In genomic region chr2:27891063-27891819, GRCh38 we compare ENCODE assay signal across 2 cellular contexts.
TF ChIP-seq lines count a peak whose summit lies in the region.

No MANE protein-coding gene starts in this region.

TF ChIP-seq in IMR-90, 13 proteins besides CTCF, POLR2A, EP300 and RAD21:
- TF ChIP-seq FOS (IDR thresholded peaks at IDR 0.05; ENCODE audit: low read depth, low read length) = no peak
- no peak for TF ChIP-seq SMC3 (IDR thresholded peaks at IDR 0.05; ENCODE audit: low read depth, low read length)
- peak; percentile 49; the same call in 1 of the 2 replicates for TF ChIP-seq BHLHE40 (IDR thresholded peaks at IDR 0.05; ENCODE audit: low read depth, low read length)
- no peak for TF ChIP-seq CHD1 (IDR thresholded peaks at IDR 0.05; ENCODE audit: low read depth, low read length)
- no peak for TF ChIP-seq MAFK (IDR thresholded peaks at IDR 0.05; ENCODE audit: low read depth, low read length)
- TF ChIP-seq NFE2L2 (IDR thresholded peaks at IDR 0.05; ENCODE audit: low read depth, low read length) = peak; percentile 50; the same call in 1 of the 2 replicates
- TF ChIP-seq MXI1 (IDR thresholded peaks at IDR 0.05; ENCODE audit: borderline replicate concordance, low read depth, low read length) = no peak
- TF ChIP-seq MAZ (IDR thresholded peaks at IDR 0.05; ENCODE audit: borderline replicate concordance, low read depth, low read length) = no peak
- TF ChIP-seq ELK1 (IDR thresholded peaks at IDR 0.05; ENCODE audit: borderline replicate concordance, low read depth, low read length) = no peak
- no peak for TF ChIP-seq RCOR1 (IDR thresholded peaks at IDR 0.05; ENCODE audit: insufficient replicate concordance, low read length)
- TF ChIP-seq RFX5 (IDR thresholded peaks at IDR 0.05; ENCODE audit: low read depth, low read length) = no peak
- TF ChIP-seq USF2 (IDR thresholded peaks at IDR 0.05; ENCODE audit: low read depth, low read length) = peak; percentile 58
- no peak for TF ChIP-seq CEBPB (IDR thresholded peaks at IDR 0.05; ENCODE audit: low read depth, low read length)

TF ChIP-seq in SK-N-SH, 30 proteins besides CTCF, POLR2A, EP300 and RAD21:
- TF ChIP-seq RXRA (IDR thresholded peaks at IDR 0.05; ENCODE audit: borderline replicate concordance, low read depth) = no peak
- TF ChIP-seq FOXM1 (IDR thresholded peaks at IDR 0.05; ENCODE audit: low read depth) = no peak
- TF ChIP-seq, protein P1, sequence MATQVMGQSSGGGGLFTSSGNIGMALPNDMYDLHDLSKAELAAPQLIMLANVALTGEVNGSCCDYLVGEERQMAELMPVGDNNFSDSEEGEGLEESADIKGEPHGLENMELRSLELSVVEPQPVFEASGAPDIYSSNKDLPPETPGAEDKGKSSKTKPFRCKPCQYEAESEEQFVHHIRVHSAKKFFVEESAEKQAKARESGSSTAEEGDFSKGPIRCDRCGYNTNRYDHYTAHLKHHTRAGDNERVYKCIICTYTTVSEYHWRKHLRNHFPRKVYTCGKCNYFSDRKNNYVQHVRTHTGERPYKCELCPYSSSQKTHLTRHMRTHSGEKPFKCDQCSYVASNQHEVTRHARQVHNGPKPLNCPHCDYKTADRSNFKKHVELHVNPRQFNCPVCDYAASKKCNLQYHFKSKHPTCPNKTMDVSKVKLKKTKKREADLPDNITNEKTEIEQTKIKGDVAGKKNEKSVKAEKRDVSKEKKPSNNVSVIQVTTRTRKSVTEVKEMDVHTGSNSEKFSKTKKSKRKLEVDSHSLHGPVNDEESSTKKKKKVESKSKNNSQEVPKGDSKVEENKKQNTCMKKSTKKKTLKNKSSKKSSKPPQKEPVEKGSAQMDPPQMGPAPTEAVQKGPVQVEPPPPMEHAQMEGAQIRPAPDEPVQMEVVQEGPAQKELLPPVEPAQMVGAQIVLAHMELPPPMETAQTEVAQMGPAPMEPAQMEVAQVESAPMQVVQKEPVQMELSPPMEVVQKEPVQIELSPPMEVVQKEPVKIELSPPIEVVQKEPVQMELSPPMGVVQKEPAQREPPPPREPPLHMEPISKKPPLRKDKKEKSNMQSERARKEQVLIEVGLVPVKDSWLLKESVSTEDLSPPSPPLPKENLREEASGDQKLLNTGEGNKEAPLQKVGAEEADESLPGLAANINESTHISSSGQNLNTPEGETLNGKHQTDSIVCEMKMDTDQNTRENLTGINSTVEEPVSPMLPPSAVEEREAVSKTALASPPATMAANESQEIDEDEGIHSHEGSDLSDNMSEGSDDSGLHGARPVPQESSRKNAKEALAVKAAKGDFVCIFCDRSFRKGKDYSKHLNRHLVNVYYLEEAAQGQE (IDR thresholded peaks at IDR 0.05; ENCODE audit: low read depth, low read length) = no peak
- TF ChIP-seq GABPA (IDR thresholded peaks at IDR 0.05; ENCODE audit: low read depth) = peak; percentile 70
- TF ChIP-seq CHD2 (IDR thresholded peaks at IDR 0.05; ENCODE audit: low read length, partially characterized antibody) = peak; percentile 9
- TF ChIP-seq USF1 (IDR thresholded peaks at IDR 0.05; ENCODE audit: borderline replicate concordance, low read depth) = peak; percentile 56; the same call in 1 of the 2 replicates
- TF ChIP-seq FOSL2 (IDR thresholded peaks at IDR 0.05; ENCODE audit: borderline replicate concordance, low read depth) = no peak
- TF ChIP-seq SMC3 (IDR thresholded peaks at IDR 0.05; ENCODE audit: low read depth, low read length) = no peak
- TF ChIP-seq RCOR1 (IDR thresholded peaks at IDR 0.05; ENCODE audit: low read length) = peak; percentile 66; the same call in 1 of the 2 replicates
- peak; percentile 81; the same call in 1 of the 2 replicates for TF ChIP-seq MXI1 (IDR thresholded peaks at IDR 0.05; ENCODE audit: low read depth, low read length)
- TF ChIP-seq, protein P2, sequence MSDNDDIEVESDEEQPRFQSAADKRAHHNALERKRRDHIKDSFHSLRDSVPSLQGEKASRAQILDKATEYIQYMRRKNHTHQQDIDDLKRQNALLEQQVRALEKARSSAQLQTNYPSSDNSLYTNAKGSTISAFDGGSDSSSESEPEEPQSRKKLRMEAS (IDR thresholded peaks at IDR 0.05; ENCODE audit: low read depth) = peak; percentile 86
- TF ChIP-seq FOXJ3 (CRISPR knock-in tag; IDR thresholded peaks at IDR 0.05) = no peak
